Comparison of ENCODE assay signal across 20 cellular contexts in the genomic region with DNA sequence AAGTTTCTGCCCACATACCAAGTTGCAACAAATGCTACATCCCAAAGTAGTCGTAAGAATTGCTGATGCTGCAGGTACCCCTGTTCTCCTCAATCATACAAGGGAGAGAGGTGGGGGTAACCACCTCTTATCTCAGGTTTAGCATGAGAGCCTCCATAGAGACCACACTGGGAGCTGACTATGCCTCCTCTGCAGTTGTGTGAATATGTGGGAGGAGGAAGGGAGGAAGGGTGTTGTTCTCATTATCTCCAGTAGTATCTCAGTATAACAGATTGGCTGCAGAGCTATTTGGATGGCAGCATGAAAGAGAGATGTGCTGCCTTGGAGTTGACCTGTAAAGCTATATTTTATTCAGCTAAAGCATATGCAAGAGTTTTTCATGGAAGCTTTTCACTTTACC.
"Had no signal": no experiment of that assay in that cellular context is flagged by ENCODE, and none has a peak within 500 bp of the region (broad histone marks: within the 10 kb centered on the region; RNA-seq: fewer than 3 reads in every experiment).

No MANE protein-coding gene starts in this region.

- H3K4me1 Mint-ChIP-seq: natural killer cell; stimulated activated naive CD8-positive, alpha-beta T cell treated with anti-CD3 and anti-CD28 coated beads, Interleukin-15, amount 100 ng/mL, for 72 hours had no signal

- H3K27ac ChIP-seq: dorsolateral prefrontal cortex, lower lobe of right lung, neutrophil, pancreas, right lobe of liver, suprapubic skin, transverse colon, upper lobe of right lung, uterus had no signal

- H3K27ac Mint-ChIP-seq: natural killer cell; stimulated activated naive CD8-positive, alpha-beta T cell treated with anti-CD3 and anti-CD28 coated beads, Interleukin-15, amount 100 ng/mL, for 72 hours had no signal

- H3K36me3 ChIP-seq: lower lobe of right lung, neutrophil, pancreas, right lobe of liver, suprapubic skin, transverse colon, upper lobe of right lung, uterus had no signal

- H3K4me1 ChIP-seq: lower lobe of right lung, right lobe of liver, suprapubic skin, transverse colon, upper lobe of right lung, uterus had no signal

- ATAC-seq: left ventricle myocardium superior; lower lobe of right lung; natural killer cell; pancreas; right lobe of liver; stimulated activated naive CD8-positive, alpha-beta T cell treated with anti-CD3 and anti-CD28 coated beads, Interleukin-15, amount 100 ng/mL, for 72 hours; upper lobe of right lung had no signal

- DNase-seq: dorsolateral prefrontal cortex; effector CD4-positive, alpha-beta T cell; hypothalamus; left ventricle myocardium superior; lower lobe of right lung; natural killer cell; pancreas; retina; right lobe of liver; small intestine; stimulated activated CD4-positive, alpha-beta T cell treated with anti-CD3 and anti-CD28 coated beads, Interleukin-15, amount 100 ng/mL, for 24 hours; stimulated activated CD4-positive, alpha-beta T cell treated with anti-CD3 and anti-CD28 coated beads, Interleukin-4, amount 100 ng/mL, for 1 hour; stimulated activated CD8-positive, alpha-beta memory T cell treated with anti-CD3 and anti-CD28 coated beads, Interleukin-4, amount 100 ng/mL, for 48 hours; stimulated activated naive CD4-positive, alpha-beta T cell; stimulated activated naive CD8-positive, alpha-beta T cell treated with anti-CD3 and anti-CD28 coated beads, Interleukin-15, amount 100 ng/mL, for 72 hours; transverse colon; upper lobe of right lung; uterus had no signal

- H3K36me3 Mint-ChIP-seq: natural killer cell had no signal

- H3K27me3 ChIP-seq: dorsolateral prefrontal cortex, neutrophil, pancreas, suprapubic skin, transverse colon, upper lobe of right lung had no signal

- H3K9me3 ChIP-seq: lower lobe of right lung, neutrophil, pancreas, right lobe of liver, suprapubic skin, transverse colon, upper lobe of right lung, uterus had no signal

- H3K4me3 Mint-ChIP-seq: natural killer cell; stimulated activated naive CD8-positive, alpha-beta T cell treated with anti-CD3 and anti-CD28 coated beads, Interleukin-15, amount 100 ng/mL, for 72 hours had no signal

- H3K4me3 ChIP-seq: dorsolateral prefrontal cortex, lower lobe of right lung, pancreas, right lobe of liver, suprapubic skin, transverse colon, upper lobe of right lung, uterus had no signal

- H3K9me3 Mint-ChIP-seq: stimulated activated naive CD8-positive, alpha-beta T cell treated with anti-CD3 and anti-CD28 coated beads, Interleukin-15, amount 100 ng/mL, for 72 hours had no signal

- H3K27me3 Mint-ChIP-seq: stimulated activated naive CD8-positive, alpha-beta T cell treated with anti-CD3 and anti-CD28 coated beads, Interleukin-15, amount 100 ng/mL, for 72 hours had no signal
